ENCODE assay signal across 8 cellular contexts in genomic region chr11:57310630-57311086, GRCh38. TPM values are rescaled to one million over a fixed set of nuclear protein-coding genes. Genes with fewer than 3 reads are reported as not detected.
DNase-seq lines count a peak whose midpoint lies in the region; ATAC-seq and TF ChIP-seq lines count a peak whose summit lies in the region.

No MANE protein-coding gene starts in this region.

- peaks cover 47% of the 10 kb centered on the region for H3K36me3 Mint-ChIP-seq in Calu3 (ENCODE audit: insufficient read depth, unreplicated experiment)

- peak overlapping the region; percentile 84 for H3K4me3 ChIP-seq in epithelial cell of esophagus (ENCODE audit: low read length)
- H3K4me3 ChIP-seq in ovary: peak overlapping the region; percentile 63

- ATAC-seq in HG03460 (IDR thresholded peaks at IDR 0.05; ENCODE audit: unreplicated experiment) (no peak), GM18502 (IDR thresholded peaks at IDR 0.05; ENCODE audit: poor library complexity, unreplicated experiment) (no peak)

- TF ChIP-seq POLR2A in ovary (IDR thresholded peaks at IDR 0.05): no peak

- TF ChIP-seq EP300 in ovary (IDR thresholded peaks at IDR 0.05): no peak

- no peaks in the 10 kb centered on the region for H3K9me3 ChIP-seq in ovary

- H3K27me3 Mint-ChIP-seq in Calu3 (ENCODE audit: unreplicated experiment): no peaks in the 10 kb centered on the region

- H3K36me3 ChIP-seq in ovary: no peaks in the 10 kb centered on the region

- intact Hi-C loops in Calu3 (cut with micrococcal nuclease; ENCODE audit: unreplicated experiment) (loop anchor here (2.0 kb wide), 1 partner anchor 34 kb away; no protein-coding TSS in a partner anchor), ovary (cut with DNase I) (no loop called here)

- BruUV-seq in Calu3 (replicated peaks; lab: Mats Ljungman, UMichigan): no TSS peak

- CTCF ChIA-PET in Calu3 (lab: Charles Lee): interaction anchor here (1.1 to 2.9 kb wide), 2 partner anchors 10 to 11 kb away, joined by 3 to 17 read pairs; no protein-coding TSS in a partner anchor

- WGBS in ovary, 3 donors: 4 to 10% (median 4%) methylated on average over 6 of the region's 6 CpGs

- no peaks in the 10 kb centered on the region for H3K27me3 ChIP-seq in ovary

- H3K9me3 Mint-ChIP-seq in Calu3 (ENCODE audit: low read depth, unreplicated experiment): no peaks in the 10 kb centered on the region

- DNase-seq in Calu3 (peak; percentile 66), NCI-H2227 treated with DMSO at 0.1 percent for 48 hours (lab: John Stamatoyannopoulos, UW) (peak; percentile 37), epithelial cell of esophagus (ENCODE audit: low read depth) (peak; percentile 24), ovary (peak in 2 of 5 donors; percentile 64 to 65), middle frontal gyrus (ENCODE audit: extremely low spot score, low spot score) (no peak), GM19240 (ENCODE audit: insufficient read length, low spot score) (no peak)

- H3K27ac ChIP-seq in ovary: peak overlapping the region; percentile 76 to 84

- H3K4me3 Mint-ChIP-seq in Calu3 (ENCODE audit: low read depth, unreplicated experiment): peak overlapping the region; percentile 81

- TF ChIP-seq CTCF in Calu3 (IDR thresholded peaks at IDR 0.05; ENCODE audit: unreplicated experiment) (no peak), epithelial cell of esophagus (IDR thresholded peaks at IDR 0.05; ENCODE audit: insufficient read depth, low read depth, low read length, missing control alignments) (no peak), ovary (IDR thresholded peaks at IDR 0.05) (no peak)

- peak overlapping the region; percentile 71 for H3K27ac Mint-ChIP-seq in Calu3 (ENCODE audit: unreplicated experiment)

- peaks cover 48% of the 10 kb centered on the region for H3K4me1 Mint-ChIP-seq in Calu3 (ENCODE audit: low read depth, unreplicated experiment)

- H3K4me1 ChIP-seq in ovary (ENCODE audit: insufficient read depth): peaks cover 24% of the 10 kb centered on the region

RNA-seq across cellular contexts. Expression of gene TNKS1BP1, which starts 14.1 kb away (rescaled TPM):
- total RNA-seq in Calu3 (2022) (151 TPM in 2 replicates), ovary (100 to 1,000 TPM in 5 of 7 donors, 10 to 100 TPM in 2; 45.2 to 230 (median 149) TPM)
- 10 to 100 TPM; 88.5 to 93.9 TPM for polyA plus RNA-seq in ovary

RNA-seq across cellular contexts. Expression of gene SSRP1, which starts 25.0 kb away (rescaled TPM):
- total RNA-seq in Calu3 (2022): 134 and 145 TPM in 2 replicates
- total RNA-seq in ovary: 100 to 1,000 TPM in 1 of 7 donors, 10 to 100 TPM in 6; 43.3 to 105 (median 87.7) TPM
- polyA plus RNA-seq in ovary: 100 to 1,000 TPM in 1 of 2 donors, 10 to 100 TPM in 1; 78.6 to 134 TPM

RNA-seq across cellular contexts. Expression of gene P2RX3, which starts 27.5 kb away (rescaled TPM):
- not detected in 2 replicates for total RNA-seq in Calu3 (2022)
- total RNA-seq in ovary: under 1 TPM in 1 of 7 donors, not detected in 6; 0.12 TPM
- under 1 TPM in 1 of 2 donors, not detected in 1; 0.13 TPM for polyA plus RNA-seq in ovary

Comparison
In these comparisons a context has a peak if more than half of its experiments do, and no peak if none do; other contexts are left out.
1. DNase-seq: peak in Calu3 (single experiment), NCI-H2227 treated with DMSO at 0.1 percent for 48 hours (single experiment) and epithelial cell of esophagus (single experiment); none in middle frontal gyrus (single experiment) and GM19240 (single experiment).